ENCODE assay signal across 8 cellular contexts in the genomic region with DNA sequence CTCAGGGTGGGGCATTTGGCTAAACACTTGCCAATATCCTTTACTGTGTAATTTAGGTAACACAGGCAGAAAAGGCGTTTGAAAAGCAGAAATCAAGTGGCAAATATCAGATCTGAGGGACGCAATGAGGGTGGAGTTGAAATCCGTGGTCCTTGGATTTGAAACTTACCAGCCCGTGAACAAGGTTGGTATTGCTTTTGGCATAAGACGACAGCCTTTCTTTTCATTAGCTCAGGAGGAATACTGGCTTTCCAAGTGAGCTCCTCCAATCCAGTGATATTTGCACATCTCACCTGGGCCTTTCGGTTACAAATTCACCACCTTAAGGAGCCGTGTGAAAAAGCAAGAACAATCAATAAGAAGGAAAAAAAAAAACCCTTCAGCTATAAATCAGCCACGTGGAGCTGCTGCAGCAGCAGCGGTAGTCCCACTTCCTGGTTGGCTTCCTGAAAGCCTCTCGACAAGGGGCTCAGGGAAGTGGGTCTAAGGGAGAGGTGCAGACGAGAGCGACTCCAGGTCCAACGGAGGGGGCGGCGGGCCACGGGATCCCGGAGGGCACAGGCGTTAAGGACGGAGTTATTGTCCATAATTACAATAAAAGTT. TPM values are rescaled to one million over a fixed set of nuclear protein-coding genes. Genes with fewer than 3 reads are reported as not detected.
A peak's percentile ranks its signal among the peaks of the same experiment; 100 is the strongest.
DNase-seq lines count a peak whose midpoint lies in the region; ATAC-seq and TF ChIP-seq lines count a peak whose summit lies in the region.

No MANE protein-coding gene starts in this region.

- H3K4me3 ChIP-seq in HCT116 (replicated peaks in 1 of 2; ENCODE audit: low read depth in 1 of 2, low read length in 2 of 2) (peak overlapping the region; percentile 68 to 80), epithelial cell of esophagus (ENCODE audit: low read length) (peak overlapping the region; percentile 70), upper lobe of right lung (peak overlapping the region; percentile 80)

- no peaks in the 10 kb centered on the region for H3K9me2 ChIP-seq in HCT116 (ENCODE audit: insufficient read depth)

- H3K9me3 ChIP-seq in HCT116 (ENCODE audit: control insufficient read depth in 1 of 2, insufficient read depth in 1 of 2, low read depth in 1 of 2, low read length in 2 of 2) (no peaks in the 10 kb centered on the region), upper lobe of right lung (no peaks in the 10 kb centered on the region)

- H3K36me3 Mint-ChIP-seq in activated CD4-positive, alpha-beta T cell treated with anti-CD3 and anti-CD28 coated beads, Interleukin-2, amount 10 ng/mL, durations not matched to agents 24 days and 14 days (ENCODE audit: low read depth): peaks cover 12% of the 10 kb centered on the region

- peak overlapping the region; percentile 0 for H2AFZ ChIP-seq in HCT116 (ENCODE audit: low read depth, low read length, poor library complexity, severe bottlenecking)

- peak overlapping the region; percentile 90 for H3K27ac Mint-ChIP-seq in activated CD4-positive, alpha-beta T cell treated with anti-CD3 and anti-CD28 coated beads, Interleukin-2, amount 10 ng/mL, durations not matched to agents 24 days and 14 days

- H3K36me3 ChIP-seq in HCT116 (ENCODE audit: control insufficient read depth in 1 of 2, insufficient read depth in 2 of 2, low read length in 2 of 2): no peaks in the 10 kb centered on the region
- no peaks in the 10 kb centered on the region for H3K36me3 ChIP-seq in upper lobe of right lung

- intact Hi-C loops in HCT116 (cut with micrococcal nuclease) (loop anchor here (1.0 kb wide), 1 partner anchor 84 kb away; no protein-coding TSS in a partner anchor), upper lobe of right lung (cut with DNase I) (no loop called here)
- intact Hi-C loops in activated CD4-positive, alpha-beta T cell treated with anti-CD3 and anti-CD28 coated beads, Interleukin-2, amount 10 ng/mL, durations not matched to agents 24 days and 14 days (cut with micrococcal nuclease): loop anchor here (1.0 to 5.0 kb wide), 4 partner anchors 23 to 202 kb away; a partner anchor contains a TSS

- no peaks in the 10 kb centered on the region for H3K27me3 ChIP-seq in HCT116 (ENCODE audit: insufficient read depth, low read length)
- no peaks in the 10 kb centered on the region for H3K27me3 ChIP-seq in upper lobe of right lung

- TSS peak; percentile 62 for BruUV-seq in HCT116 (replicated peaks; lab: Mats Ljungman, UMichigan)

- POLR2A ChIA-PET in HCT116 (lab: Charles Lee): interaction anchor here (0.7 to 0.9 kb wide), 4 partner anchors 8 to 90 kb away, joined by 3 to 7 read pairs (median 3); no protein-coding TSS in a partner anchor

- TF ChIP-seq CTCF in HCT116 (IDR thresholded peaks at IDR 0.05 in 2 of 3, conservative IDR thresholded peaks at IDR 0.05 in 1 of 3; ENCODE audit: borderline replicate concordance in 1 of 3, insufficient read depth in 1 of 3, low read depth in 2 of 3, low read length in 2 of 3): no peak
- no peak for TF ChIP-seq CTCF in epithelial cell of esophagus (IDR thresholded peaks at IDR 0.05; ENCODE audit: insufficient read depth, low read depth, low read length, missing control alignments)
- TF ChIP-seq CTCF in upper lobe of right lung (IDR thresholded peaks at IDR 0.05): no peak

- H3K9me3 Mint-ChIP-seq in activated CD4-positive, alpha-beta T cell treated with anti-CD3 and anti-CD28 coated beads, Interleukin-2, amount 10 ng/mL, durations not matched to agents 24 days and 14 days: no peaks in the 10 kb centered on the region

- peak overlapping the region; percentile 98 for H3K27ac ChIP-seq in HCT116 (ENCODE audit: low read depth, low read length)
- H3K27ac ChIP-seq in upper lobe of right lung: peak overlapping the region; percentile 90

- CTCF ChIA-PET in HCT116 (lab: Charles Lee): interaction anchor here (0.9 to 1.0 kb wide), 3 partner anchors 90 to 154 kb away, joined by 3 to 5 read pairs (median 3); no protein-coding TSS in a partner anchor

- peak overlapping the region; percentile 82 for H3K9ac ChIP-seq in HCT116 (ENCODE audit: low read length)

- H3K27me3 Mint-ChIP-seq in activated CD4-positive, alpha-beta T cell treated with anti-CD3 and anti-CD28 coated beads, Interleukin-2, amount 10 ng/mL, durations not matched to agents 24 days and 14 days: no peaks in the 10 kb centered on the region

- DNase-seq in NK-92 treated with Interleukin-12 subunit alpha and Interleukin-12 subunit beta, amount 100 ng/mL, for 24 hours (lab: John Stamatoyannopoulos, UW): peak; percentile 30
- DNase-seq in NK-92 (lab: John Stamatoyannopoulos, UW; ENCODE audit: unreplicated experiment) (no peak), HCT116 (ENCODE audit: low read depth, low spot score) (peak; percentile 52), NCI-H1436 treated with DMSO at 0.1 percent for 48 hours (lab: John Stamatoyannopoulos, UW) (peak; percentile 18), epithelial cell of esophagus (ENCODE audit: low read depth) (peak; percentile 40), mucosa of gallbladder (ENCODE audit: low spot score) (peak; percentile 47), upper lobe of right lung (peak; percentile 72)
- DNase-seq in activated CD4-positive, alpha-beta T cell treated with anti-CD3 and anti-CD28 coated beads, Interleukin-2, amount 10 ng/mL, durations not matched to agents 24 days and 14 days: no peak

- peak overlapping the region; percentile 89 for H3K4me2 ChIP-seq in HCT116 (ENCODE audit: low read length)

- H3K4me3 Mint-ChIP-seq in activated CD4-positive, alpha-beta T cell treated with anti-CD3 and anti-CD28 coated beads, Interleukin-2, amount 10 ng/mL, durations not matched to agents 24 days and 14 days: peak overlapping the region; percentile 96

- peaks cover 37% of the 10 kb centered on the region for H3K4me1 Mint-ChIP-seq in activated CD4-positive, alpha-beta T cell treated with anti-CD3 and anti-CD28 coated beads, Interleukin-2, amount 10 ng/mL, durations not matched to agents 24 days and 14 days

- RAD21 ChIA-PET in HCT116 (lab: Charles Lee; ENCODE audit: low non-redundant PET in 1 of 2, low total read pairs in 2 of 2, uncharacterized antibody in 2 of 2, unreplicated experiment in 2 of 2): interaction anchor here in 1 of 2 experiments (0.6 to 1.2 kb wide), 2 partner anchors 136 to 154 kb away, joined by 3 to 4 read pairs; no protein-coding TSS in a partner anchor

- TF ChIP-seq POLR2A in HCT116 (IDR thresholded peaks at IDR 0.05; ENCODE audit: borderline replicate concordance, extremely low read depth, insufficient read depth, insufficient read length): no peak

- ATAC-seq in HCT116: peak; percentile 43
- peak; percentile 35 for ATAC-seq in upper lobe of right lung

- H3K79me2 ChIP-seq in HCT116 (ENCODE audit: insufficient read depth, low read length): peaks cover 32% of the 10 kb centered on the region

- TF ChIP-seq RAD21 in HCT116 (IDR thresholded peaks at IDR 0.05; ENCODE audit: low read depth): no peak

- no peaks in the 10 kb centered on the region for H4K20me1 ChIP-seq in HCT116 (ENCODE audit: insufficient read depth)

- H3K4me1 ChIP-seq in HCT116 (ENCODE audit: control insufficient read depth in 1 of 2, insufficient read depth in 2 of 2, low read length in 2 of 2): peaks cover 17 to 34% of the 10 kb centered on the region in 2 experiments; a peak in 3 of 4 replicates
- peaks cover 21% of the 10 kb centered on the region for H3K4me1 ChIP-seq in upper lobe of right lung

TF ChIP-seq in HCT116, 20 proteins besides CTCF, POLR2A, EP300 and RAD21:
- TF ChIP-seq SIN3A (IDR thresholded peaks at IDR 0.05; ENCODE audit: low read depth): 0 out of 2 replicates have a peak, but pooled peaks have one; percentile 17
- TF ChIP-seq ELF1 (IDR thresholded peaks at IDR 0.05; ENCODE audit: borderline replicate concordance, low read depth): peak; percentile 81
- TF ChIP-seq ZNF274 (IDR thresholded peaks at IDR 0.05; ENCODE audit: low read depth, low read length): no peak
- TF ChIP-seq, protein P1, sequence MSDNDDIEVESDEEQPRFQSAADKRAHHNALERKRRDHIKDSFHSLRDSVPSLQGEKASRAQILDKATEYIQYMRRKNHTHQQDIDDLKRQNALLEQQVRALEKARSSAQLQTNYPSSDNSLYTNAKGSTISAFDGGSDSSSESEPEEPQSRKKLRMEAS (IDR thresholded peaks at IDR 0.05): peak; percentile 94

RNA-seq across cellular contexts. Expression of a gene that starts 0.7 kb away (rescaled TPM):
- total RNA-seq in HCT116 (2021; ENCODE audit: unreplicated experiment): 21.3 TPM
- polyA plus RNA-seq in HCT116 (2012): 5.4 and 6.7 TPM in 2 replicates
- 25.9 and 26.7 TPM in 2 replicates for total RNA-seq in activated CD4-positive, alpha-beta T cell treated with anti-CD3 and anti-CD28 coated beads, Interleukin-2, amount 10 ng/mL, durations not matched to agents 24 days and 14 days
- total RNA-seq in mucosa of gallbladder: 45.3 TPM
- 22.3 TPM for total RNA-seq in upper lobe of right lung

Comparison
In these comparisons a context has a peak if more than half of its experiments do, and no peak if none do; other contexts are left out.
1. DNase-seq: peak in NK-92 treated with Interleukin-12 subunit alpha and Interleukin-12 subunit beta, amount 100 ng/mL, for 24 hours (single experiment), HCT116 (single experiment), NCI-H1436 treated with DMSO at 0.1 percent for 48 hours (single experiment), epithelial cell of esophagus (single experiment), mucosa of gallbladder (single experiment) and upper lobe of right lung (single experiment); none in NK-92 (single experiment) and activated CD4-positive, alpha-beta T cell treated with anti-CD3 and anti-CD28 coated beads, Interleukin-2, amount 10 ng/mL, durations not matched to agents 24 days and 14 days (single experiment).
2. Peak in every context shown above with its lines, with median percentiles within 50 percentile points of each other: H3K4me3 ChIP-seq.